16 cellular contexts compared by ENCODE assay signal in genomic region chr4:67918428-67918827, GRCh38. TPM values are rescaled to one million over a fixed set of nuclear protein-coding genes. Genes with fewer than 3 reads are reported as not detected.
DNase-seq lines count a peak whose midpoint lies in the region; ATAC-seq and TF ChIP-seq lines count a peak whose summit lies in the region.
"Had no signal": no experiment of that assay in that cellular context is flagged by ENCODE, and none has a peak within 500 bp of the region (broad histone marks: within the 10 kb centered on the region; RNA-seq: fewer than 3 reads in every experiment).

No MANE protein-coding gene starts in this region.

- no peak for TF ChIP-seq CTCF in IMR-90 (conservative IDR thresholded peaks at IDR 0.05; ENCODE audit: low read depth, low read length)
- no peak for TF ChIP-seq CTCF in gastroesophageal sphincter (IDR thresholded peaks at IDR 0.05)

- peak; percentile 2 for DNase-seq in DMS53 treated with DMSO at 0.1 percent for 48 hours (lab: John Stamatoyannopoulos, UW; ENCODE audit: unreplicated experiment)
- no peak for DNase-seq in IMR-90
- peak; percentile 22 for DNase-seq in SK-MEL-5 (ENCODE audit: low read depth, low spot score)
- DNase-seq in glomerular visceral epithelial cell (ENCODE audit: extremely low spot score): peak; percentile 22
- DNase-seq in activated CD4-positive, alpha-beta T cell treated with anti-CD3 and anti-CD28 coated beads for 4 hours: no peak
- DNase-seq in NCI-H128 (lab: John Stamatoyannopoulos, UW; ENCODE audit: unreplicated experiment): no peak
- DNase-seq: colonic mucosa, COR-L47, NCI-H187, RPMI8226, uterus had no signal

- no peak overlapping the region for H3K27ac ChIP-seq in IMR-90 (ENCODE audit: insufficient read depth, low read length)
- no peak overlapping the region for H3K27ac ChIP-seq in gastroesophageal sphincter
- H3K27ac ChIP-seq: colonic mucosa, right atrium auricular region, uterus had no signal

- no peaks in the 10 kb centered on the region for H3K79me1 ChIP-seq in IMR-90 (ENCODE audit: low read depth in 1 of 2, low read length in 2 of 2)

- POLR2A ChIA-PET in IMR-90 (lab: Charles Lee; ENCODE audit: unreplicated experiment): no interaction called here

- H3K9ac ChIP-seq in IMR-90 (ENCODE audit: low read depth, low read length): no peak overlapping the region

- no peak overlapping the region for H3K56ac ChIP-seq in IMR-90 (ENCODE audit: extremely low read depth, insufficient read depth, low read length)

- no peak overlapping the region for H2BK5ac ChIP-seq in IMR-90 (ENCODE audit: low read depth, low read length, poor library complexity, severe bottlenecking)

- ATAC-seq in IMR-90 (ENCODE audit: low read depth): no peak
- ATAC-seq in GM18520 (IDR thresholded peaks at IDR 0.05; ENCODE audit: unreplicated experiment): no peak
- ATAC-seq in gastroesophageal sphincter: no peak
- ATAC-seq: activated T-helper 17 cell treated with anti-CD3 and anti-CD28 coated beads, Interleukin-2, amount 50 U/mL, for 72 hours had no signal

- no peak for TF ChIP-seq RAD21 in IMR-90 (IDR thresholded peaks at IDR 0.05; ENCODE audit: low read length)

- dilution Hi-C loops in IMR-90 (cut with HindIII; ENCODE audit: low sequenced_read_pairs, unreplicated experiment): no loop called here

- no peak overlapping the region for H3K23ac ChIP-seq in IMR-90 (ENCODE audit: low read depth, low read length)

- no peak overlapping the region for H2AK5ac ChIP-seq in IMR-90 (ENCODE audit: low read depth, low read length)

- H4K91ac ChIP-seq in IMR-90 (ENCODE audit: insufficient read depth, low read depth, low read length): no peak overlapping the region

- no TSS peak for BruUV-seq in IMR-90 (replicated peaks; lab: Mats Ljungman, UMichigan)

- H3K9me3 ChIP-seq in IMR-90 (ENCODE audit: control insufficient read depth, insufficient read depth, low read length) (no peaks in the 10 kb centered on the region), gastroesophageal sphincter (no peaks in the 10 kb centered on the region)
- H3K9me3 ChIP-seq: colonic mucosa, right atrium auricular region, uterus had no signal

- no peak overlapping the region for H3K18ac ChIP-seq in IMR-90 (ENCODE audit: low read depth, low read length)

- in situ Hi-C loops in IMR-90 (cut with MboI; ENCODE audit: low sequenced_read_pairs) (no loop called here), SK-MEL-5 (cut with HindIII; ENCODE audit: low pct_unique_long_range_greater_than_20kb, low sequenced_read_pairs) (no loop called here)

- no peak overlapping the region for H2AK9ac ChIP-seq in IMR-90 (replicated peaks; ENCODE audit: low read depth, low read length, poor library complexity)

- intact Hi-C loops in IMR-90 (cut with micrococcal nuclease): no loop called here

- H4K20me1 ChIP-seq in IMR-90 (ENCODE audit: insufficient read depth, low read length): no peaks in the 10 kb centered on the region

- H3K9me1 ChIP-seq in IMR-90 (ENCODE audit: insufficient read depth, low read length): no peaks in the 10 kb centered on the region

- H3K36me3 ChIP-seq in IMR-90 (ENCODE audit: control insufficient read depth, insufficient read depth, low read length) (no peaks in the 10 kb centered on the region), gastroesophageal sphincter (no peaks in the 10 kb centered on the region)
- H3K36me3 ChIP-seq: colonic mucosa, right atrium auricular region, uterus had no signal

- H4K8ac ChIP-seq in IMR-90 (ENCODE audit: low read depth in 2 of 2, low read length in 2 of 2): no peak overlapping the region

- H3K4me1 ChIP-seq in IMR-90 (ENCODE audit: control insufficient read depth, insufficient read depth, low read length) (no peaks in the 10 kb centered on the region), gastroesophageal sphincter (no peaks in the 10 kb centered on the region)
- H3K4me1 ChIP-seq: colonic mucosa, right atrium auricular region, uterus had no signal

- no peak overlapping the region for H2BK20ac ChIP-seq in IMR-90 (ENCODE audit: low read depth, low read length)

- H2BK15ac ChIP-seq in IMR-90 (ENCODE audit: low read depth, low read length): no peak overlapping the region

- no peak overlapping the region for H3K4me2 ChIP-seq in IMR-90 (ENCODE audit: low read depth, low read length)

- no peak overlapping the region for H3K4ac ChIP-seq in IMR-90 (ENCODE audit: low read depth, low read length)

- H3K4me3 ChIP-seq in IMR-90 (ENCODE audit: insufficient read depth, low read depth, low read length): no peak overlapping the region
- no peak overlapping the region for H3K4me3 ChIP-seq in gastroesophageal sphincter
- H3K4me3 ChIP-seq: colonic mucosa, right atrium auricular region, uterus had no signal

- H4K5ac ChIP-seq in IMR-90 (ENCODE audit: low read depth, low read length): no peak overlapping the region

- TF ChIP-seq POLR2A in IMR-90 (IDR thresholded peaks at IDR 0.05; ENCODE audit: low read depth, low read length) (no peak), gastroesophageal sphincter (IDR thresholded peaks at IDR 0.05) (no peak)

- CTCF ChIA-PET in IMR-90 (lab: Yijun Ruan, JAX): no interaction called here

- no peak overlapping the region for H2AFZ ChIP-seq in IMR-90 (replicated peaks; ENCODE audit: low read length, poor library complexity)

- H3K14ac ChIP-seq in IMR-90 (replicated peaks; ENCODE audit: low read depth, low read length): no peak overlapping the region

- H2BK120ac ChIP-seq in IMR-90 (ENCODE audit: low read depth, low read length): no peak overlapping the region

- H3K27me3 ChIP-seq in IMR-90 (ENCODE audit: control insufficient read depth, insufficient read depth, low read length): peaks cover 4% of the 10 kb centered on the region
- no peaks in the 10 kb centered on the region for H3K27me3 ChIP-seq in gastroesophageal sphincter
- H3K27me3 ChIP-seq: colonic mucosa, right atrium auricular region, uterus had no signal

- TF ChIP-seq EP300 in gastroesophageal sphincter (IDR thresholded peaks at IDR 0.05): no peak

TF ChIP-seq in IMR-90, 13 proteins besides CTCF, POLR2A, EP300 and RAD21:
- TF ChIP-seq MAFK (IDR thresholded peaks at IDR 0.05; ENCODE audit: low read depth, low read length): peak; percentile 39
- TF ChIP-seq RCOR1 (IDR thresholded peaks at IDR 0.05; ENCODE audit: insufficient replicate concordance, low read length): no peak
TF ChIP-seq in IMR-90: peak in this region for 1.

RNA-seq across cellular contexts. Expression of gene TMPRSS11D, which starts 34.6 kb away (rescaled TPM):
- total RNA-seq in IMR-90 (2012; rRNA removed) (not detected in 2 replicates), gastroesophageal sphincter (10 to 100 TPM in 1 of 4 donors, 1 to 10 TPM in 1, under 1 TPM in 2; 0.27 to 17.6 (median 1.2) TPM)
- polyA plus RNA-seq in IMR-90 (2012; rRNA removed): not detected in 2 replicates
- polyA plus RNA-seq in IMR-90 (2012; cell fraction: cytosol; rRNA removed): not detected in 2 replicates
- polyA plus RNA-seq in IMR-90 (2012; cell fraction: nucleus; rRNA removed; ENCODE audit: low replicate concordance): not detected in 2 replicates
- total RNA-seq in SK-MEL-5 (2014; rRNA removed; shearing (Covaris generic)): not detected in 2 replicates
- not detected in 2 replicates for polyA plus RNA-seq in SK-MEL-5 (2015; cell fraction: cytosol; rRNA removed)
- polyA plus RNA-seq in SK-MEL-5 (2015; cell fraction: nucleus; rRNA removed): not detected in 2 replicates
- total RNA-seq: activated T-helper 17 cell treated with anti-CD3 and anti-CD28 coated beads, Interleukin-2, amount 50 U/mL, for 72 hours; colonic mucosa; mesothelial cell of epicardium; right atrium auricular region; uterus had no signal

RNA-seq across cellular contexts. Expression of gene TMPRSS11A, which starts 44.9 kb away (rescaled TPM):
- total RNA-seq in IMR-90 (2012; rRNA removed) (not detected in 2 replicates), gastroesophageal sphincter (1 to 10 TPM in 1 of 4 donors, under 1 TPM in 2, not detected in 1; 0.13 to 8.5 (median 0.78) TPM)
- not detected in 2 replicates for polyA plus RNA-seq in IMR-90 (2012; rRNA removed)
- polyA plus RNA-seq in IMR-90 (2012; cell fraction: cytosol; rRNA removed): not detected in 2 replicates
- not detected in 2 replicates for polyA plus RNA-seq in IMR-90 (2012; cell fraction: nucleus; rRNA removed; ENCODE audit: low replicate concordance)
- not detected in 2 replicates for total RNA-seq in SK-MEL-5 (2014; rRNA removed; shearing (Covaris generic))
- polyA plus RNA-seq in SK-MEL-5 (2015; cell fraction: cytosol; rRNA removed): not detected in 2 replicates
- polyA plus RNA-seq in SK-MEL-5 (2015; cell fraction: nucleus; rRNA removed): not detected in 2 replicates
- total RNA-seq: activated T-helper 17 cell treated with anti-CD3 and anti-CD28 coated beads, Interleukin-2, amount 50 U/mL, for 72 hours; colonic mucosa; right atrium auricular region; uterus had no signal

Comparison
In these comparisons a context has a peak if more than half of its experiments do, and no peak if none do; other contexts are left out.
1. DNase-seq: peak in DMS53 treated with DMSO at 0.1 percent for 48 hours (single experiment), SK-MEL-5 (single experiment) and glomerular visceral epithelial cell (single experiment); none in IMR-90 (single experiment), activated CD4-positive, alpha-beta T cell treated with anti-CD3 and anti-CD28 coated beads for 4 hours (0 of 2) and NCI-H128 (single experiment).